Comparison of ENCODE assay signal across 17 cellular contexts in the genomic region with DNA sequence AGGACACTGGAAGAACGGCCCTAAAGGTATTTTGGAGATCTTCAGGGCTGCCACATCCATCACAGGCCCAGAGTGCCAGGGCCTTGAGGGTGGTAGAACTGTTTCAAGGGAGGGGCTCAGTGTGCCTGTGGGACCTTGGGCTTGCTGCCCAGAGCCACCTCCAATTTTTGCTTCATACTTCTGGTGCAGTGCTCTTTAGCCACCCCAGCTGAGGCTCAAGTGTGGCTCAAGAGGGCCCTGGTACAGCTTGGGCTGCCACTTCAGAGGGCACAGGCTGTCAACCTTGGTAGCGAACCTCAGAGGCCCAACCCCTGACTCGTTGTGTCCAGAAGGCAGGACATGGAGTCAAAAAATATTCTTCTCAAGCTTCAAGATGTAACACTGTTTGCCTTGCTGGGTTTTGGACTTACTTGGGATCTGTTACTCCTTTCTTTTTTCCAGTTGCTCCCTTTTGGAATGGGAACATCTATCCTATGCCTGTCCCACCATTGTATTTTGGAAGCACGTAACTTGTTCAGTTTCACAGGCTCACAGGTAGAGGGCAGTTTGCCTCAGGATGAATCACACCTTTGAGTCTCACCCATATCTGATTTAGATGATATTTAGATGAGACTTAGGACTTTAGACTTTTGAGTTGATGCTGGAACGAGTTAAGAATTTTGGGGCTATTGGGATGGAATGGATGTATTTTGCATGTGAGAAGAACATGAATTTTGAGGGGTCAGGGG.
DNase-seq lines count a peak whose midpoint lies in the region; ATAC-seq and TF ChIP-seq lines count a peak whose summit lies in the region.
"Had no signal": no experiment of that assay in that cellular context is flagged by ENCODE, and none has a peak within 500 bp of the region (broad histone marks: within the 10 kb centered on the region; RNA-seq: fewer than 3 reads in every experiment).

No MANE protein-coding gene starts in this region.

- DNase-seq in HCT116 (ENCODE audit: low read depth, low spot score) (no peak), chondrocyte (ENCODE audit: low spot score) (no peak), mesendoderm (peak; percentile 39), dermis blood vessel endothelial cell (no peak)
- no peak for DNase-seq in activated naive CD4-positive, alpha-beta T cell treated with anti-CD3 and anti-CD28 coated beads, Interleukin-2, amount 10 ng/mL, durations not matched to agents 7 days and 5 days
- DNase-seq: activated CD4-positive, alpha-beta T cell treated with anti-CD3 and anti-CD28 coated beads, Interleukin-2, amount 50 U/mL, for 48 hours; activated T-cell treated with anti-CD3 and anti-CD28 coated beads, Interleukin-2, amount 50 U/mL, for 48 hours; adrenal gland; BE2C; NCI-H1092; NCI-H2227 treated with DMSO at 0.1 percent for 48 hours; posterior cingulate gyrus; stimulated activated naive CD8-positive, alpha-beta T cell treated with anti-CD3 and anti-CD28 coated beads, Interleukin-15, amount 100 ng/mL, for 72 hours had no signal

- H4K20me1 ChIP-seq in DOHH2 (ENCODE audit: control insufficient read depth, insufficient read depth, low read depth, low read length) (no peaks in the 10 kb centered on the region), HCT116 (ENCODE audit: insufficient read depth) (no peaks in the 10 kb centered on the region)

- H3K56ac ChIP-seq in mesendoderm (ENCODE audit: low read length): no peak overlapping the region

- H2BK120ac ChIP-seq in mesendoderm (ENCODE audit: low read depth, low read length): no peak overlapping the region

- H3K79me2 ChIP-seq in DOHH2 (ENCODE audit: control insufficient read depth, low read length): no peaks in the 10 kb centered on the region
- H3K79me2 ChIP-seq in HCT116 (ENCODE audit: insufficient read depth, low read length): no peaks in the 10 kb centered on the region
- H3K79me2 ChIP-seq in mesendoderm (ENCODE audit: control insufficient read depth, insufficient read depth, low read length): no peaks in the 10 kb centered on the region

- H3K9ac ChIP-seq in HCT116 (ENCODE audit: low read length) (no peak overlapping the region), mesendoderm (ENCODE audit: low read length) (no peak overlapping the region)

- no peak overlapping the region for H2AK5ac ChIP-seq in mesendoderm (ENCODE audit: low read length)

- no peak overlapping the region for H3K27ac Mint-ChIP-seq in chondrocyte (ENCODE audit: unreplicated experiment)
- H3K27ac Mint-ChIP-seq in activated naive CD4-positive, alpha-beta T cell treated with anti-CD3 and anti-CD28 coated beads, Interleukin-2, amount 10 ng/mL, durations not matched to agents 7 days and 5 days: no peak overlapping the region

- H3K9me2 ChIP-seq in DOHH2 (replicated peaks; ENCODE audit: control insufficient read depth, low read length) (no peaks in the 10 kb centered on the region), HCT116 (ENCODE audit: insufficient read depth) (no peaks in the 10 kb centered on the region; the same call in 1 of the 2 replicates)

- H2BK15ac ChIP-seq in mesendoderm (replicated peaks; ENCODE audit: low read depth): no peak overlapping the region

- H3K27me3 Mint-ChIP-seq in chondrocyte (ENCODE audit: low read depth): no peaks in the 10 kb centered on the region
- peaks cover 25% of the 10 kb centered on the region for H3K27me3 Mint-ChIP-seq in activated naive CD4-positive, alpha-beta T cell treated with anti-CD3 and anti-CD28 coated beads, Interleukin-2, amount 10 ng/mL, durations not matched to agents 7 days and 5 days
- H3K27me3 Mint-ChIP-seq: stimulated activated naive CD8-positive, alpha-beta T cell treated with anti-CD3 and anti-CD28 coated beads, Interleukin-15, amount 100 ng/mL, for 72 hours had no signal

- H3K4me2 ChIP-seq in DOHH2 (ENCODE audit: low read length) (no peak overlapping the region), HCT116 (ENCODE audit: low read length) (no peak overlapping the region), mesendoderm (ENCODE audit: low read length) (no peak overlapping the region)

- H3K27me3 ChIP-seq in DOHH2 (ENCODE audit: control insufficient read depth, low read length): no peaks in the 10 kb centered on the region; the same call in 1 of the 2 replicates
- no peaks in the 10 kb centered on the region for H3K27me3 ChIP-seq in HCT116 (ENCODE audit: insufficient read depth, low read length)
- H3K27me3 ChIP-seq in mesendoderm (ENCODE audit: insufficient read depth, low read length, poor library complexity): no peaks in the 10 kb centered on the region
- H3K27me3 ChIP-seq: adrenal gland, BE2C had no signal

- intact Hi-C loops in HCT116 (cut with micrococcal nuclease): no loop called here

- no peak overlapping the region for H4K5ac ChIP-seq in mesendoderm (ENCODE audit: low read length)

- ATAC-seq in HCT116: no peak
- ATAC-seq in GM18517 (IDR thresholded peaks at IDR 0.05; ENCODE audit: unreplicated experiment): no peak
- no peak for ATAC-seq in HG03196 (IDR thresholded peaks at IDR 0.05; ENCODE audit: unreplicated experiment)
- ATAC-seq: stimulated activated naive CD8-positive, alpha-beta T cell treated with anti-CD3 and anti-CD28 coated beads, Interleukin-15, amount 100 ng/mL, for 72 hours had no signal

- H3K9me3 Mint-ChIP-seq in chondrocyte (ENCODE audit: low read depth): peaks cover 4% of the 10 kb centered on the region
- H3K9me3 Mint-ChIP-seq in activated naive CD4-positive, alpha-beta T cell treated with anti-CD3 and anti-CD28 coated beads, Interleukin-2, amount 10 ng/mL, durations not matched to agents 7 days and 5 days: no peaks in the 10 kb centered on the region
- H3K9me3 Mint-ChIP-seq: stimulated activated naive CD8-positive, alpha-beta T cell treated with anti-CD3 and anti-CD28 coated beads, Interleukin-15, amount 100 ng/mL, for 72 hours had no signal

- no peak for TF ChIP-seq POLR2A in HCT116 (IDR thresholded peaks at IDR 0.05; ENCODE audit: borderline replicate concordance, extremely low read depth, insufficient read depth, insufficient read length)

- BruUV-seq in HCT116 (replicated peaks; lab: Mats Ljungman, UMichigan): no TSS peak

- H3K18ac ChIP-seq in mesendoderm (ENCODE audit: low read length): no peak overlapping the region

- H2AFZ ChIP-seq in HCT116 (ENCODE audit: low read depth, low read length, poor library complexity, severe bottlenecking): peak overlapping the region; percentile 22

- H3K36me3 Mint-ChIP-seq in chondrocyte (ENCODE audit: low read depth): no peaks in the 10 kb centered on the region
- H3K36me3 Mint-ChIP-seq in activated naive CD4-positive, alpha-beta T cell treated with anti-CD3 and anti-CD28 coated beads, Interleukin-2, amount 10 ng/mL, durations not matched to agents 7 days and 5 days: no peaks in the 10 kb centered on the region

- no peaks in the 10 kb centered on the region for H3K79me1 ChIP-seq in mesendoderm (ENCODE audit: low read length)

- H3F3A ChIP-seq in DOHH2 (ENCODE audit: control insufficient read depth, insufficient read depth): no peaks in the 10 kb centered on the region

- no peak overlapping the region for H3K23ac ChIP-seq in mesendoderm (ENCODE audit: low read length)

- peaks cover 33% of the 10 kb centered on the region for H3K4me1 Mint-ChIP-seq in chondrocyte (ENCODE audit: low read depth)
- H3K4me1 Mint-ChIP-seq in activated naive CD4-positive, alpha-beta T cell treated with anti-CD3 and anti-CD28 coated beads, Interleukin-2, amount 10 ng/mL, durations not matched to agents 7 days and 5 days: no peaks in the 10 kb centered on the region
- H3K4me1 Mint-ChIP-seq: IgD-negative memory B cell had no signal

- H3K4me3 Mint-ChIP-seq in chondrocyte (ENCODE audit: unreplicated experiment): no peak overlapping the region
- no peak overlapping the region for H3K4me3 Mint-ChIP-seq in activated naive CD4-positive, alpha-beta T cell treated with anti-CD3 and anti-CD28 coated beads, Interleukin-2, amount 10 ng/mL, durations not matched to agents 7 days and 5 days
- H3K4me3 Mint-ChIP-seq: IgD-negative memory B cell; stimulated activated naive CD8-positive, alpha-beta T cell treated with anti-CD3 and anti-CD28 coated beads, Interleukin-15, amount 100 ng/mL, for 72 hours had no signal

- TF ChIP-seq RAD21 in HCT116 (IDR thresholded peaks at IDR 0.05; ENCODE audit: low read depth): peak; percentile 52

- RAD21 ChIA-PET in HCT116 (lab: Charles Lee; ENCODE audit: low non-redundant PET in 1 of 2, low total read pairs in 2 of 2, uncharacterized antibody in 2 of 2, unreplicated experiment in 2 of 2): no interaction called here

- H3K4ac ChIP-seq in mesendoderm (ENCODE audit: low read depth, low read length): no peak overlapping the region

- no peaks in the 10 kb centered on the region for H3K4me1 ChIP-seq in DOHH2 (ENCODE audit: control insufficient read depth, low read length)
- H3K4me1 ChIP-seq in HCT116 (ENCODE audit: control insufficient read depth in 1 of 2, insufficient read depth in 2 of 2, low read length in 2 of 2): peaks cover 12 to 40% of the 10 kb centered on the region in 2 experiments
- H3K4me1 ChIP-seq in mesendoderm (ENCODE audit: control insufficient read depth, low read depth, low read length): no peaks in the 10 kb centered on the region

- CTCF ChIA-PET in HCT116 (lab: Charles Lee): no interaction called here
- CTCF ChIA-PET in activated naive CD4-positive, alpha-beta T cell treated with anti-CD3 and anti-CD28 coated beads, Interleukin-2, amount 10 ng/mL, durations not matched to agents 7 days and 5 days (lab: Charles Lee): no interaction called here

- H3K27ac ChIP-seq in DOHH2 (ENCODE audit: low read depth, low read length) (no peak overlapping the region), HCT116 (ENCODE audit: low read depth, low read length) (no peak overlapping the region), mesendoderm (ENCODE audit: low read depth, low read length) (no peak overlapping the region)
- H3K27ac ChIP-seq: adrenal gland had no signal

- no CpG with 5 or more reads among the region's 5 CpGs for WGBS in mesendoderm (ENCODE audit: extremely low coverage, insufficient coverage, low lambda C conversion rate)

- H3K9me3 ChIP-seq in DOHH2 (ENCODE audit: control insufficient read depth, insufficient read depth, low read length): no peaks in the 10 kb centered on the region
- H3K9me3 ChIP-seq in HCT116 (ENCODE audit: control insufficient read depth in 1 of 2, insufficient read depth in 1 of 2, low read depth in 1 of 2, low read length in 2 of 2): no peaks in the 10 kb centered on the region
- H3K9me3 ChIP-seq: adrenal gland, BE2C had no signal

- POLR2A ChIA-PET in HCT116 (lab: Charles Lee): no interaction called here

- H2BK5ac ChIP-seq in mesendoderm (ENCODE audit: low read length): no peak overlapping the region

- no peak overlapping the region for H4K8ac ChIP-seq in mesendoderm (ENCODE audit: low read depth, low read length)

- H3K4me3 ChIP-seq in DOHH2 (ENCODE audit: low read length): no peak overlapping the region
- H3K4me3 ChIP-seq in HCT116 (replicated peaks in 1 of 2; ENCODE audit: low read depth in 1 of 2, low read length in 2 of 2): no peak overlapping the region
- H3K4me3 ChIP-seq in mesendoderm (ENCODE audit: low read length): no peak overlapping the region
- H3K4me3 ChIP-seq: adrenal gland had no signal

- peak; percentile 38 for TF ChIP-seq CTCF in DOHH2 (IDR thresholded peaks at IDR 0.05; ENCODE audit: low read depth, low read length, poor library complexity, severe bottlenecking)
- TF ChIP-seq CTCF in HCT116 (IDR thresholded peaks at IDR 0.05 in 2 of 3, conservative IDR thresholded peaks at IDR 0.05 in 1 of 3; ENCODE audit: borderline replicate concordance in 1 of 3, insufficient read depth in 1 of 3, low read depth in 2 of 3, low read length in 2 of 3): peak; percentile 21 to 59 (median 48); a peak in 5 of 6 replicates
- peak; percentile 23 for TF ChIP-seq CTCF in chondrocyte (IDR thresholded peaks at IDR 0.05)

- H3K36me3 ChIP-seq in DOHH2 (ENCODE audit: control insufficient read depth, low read length): no peaks in the 10 kb centered on the region
- H3K36me3 ChIP-seq in HCT116 (ENCODE audit: control insufficient read depth in 1 of 2, insufficient read depth in 2 of 2, low read length in 2 of 2): no peaks in the 10 kb centered on the region
- H3K36me3 ChIP-seq in mesendoderm (ENCODE audit: control insufficient read depth, insufficient read depth, low read length): no peaks in the 10 kb centered on the region
- H3K36me3 ChIP-seq: adrenal gland, BE2C had no signal
